Comparison of ENCODE assay signal across 8 cellular contexts in genomic region chr5:181246276-181247050, GRCh38. TPM values are rescaled to one million over a fixed set of nuclear protein-coding genes. Genes with fewer than 3 reads are reported as not detected.
DNase-seq lines count a peak whose midpoint lies in the region; ATAC-seq and TF ChIP-seq lines count a peak whose summit lies in the region.

No MANE protein-coding gene starts in this region.

- intact Hi-C loops in MCF 10A (cut with micrococcal nuclease) = loop anchor here (2.0 kb wide), 2 partner anchors 14 to 64 kb away; partner anchors contain the start of gene TRIM52

- H3K9me3 Mint-ChIP-seq in MCF 10A (ENCODE audit: unreplicated experiment) = no peaks in the 10 kb centered on the region

- peaks cover 47% of the 10 kb centered on the region for H3K36me3 Mint-ChIP-seq in MCF 10A (ENCODE audit: insufficient read depth, unreplicated experiment)

- ATAC-seq in HG02885 (IDR thresholded peaks at IDR 0.05; ENCODE audit: poor library complexity, unreplicated experiment) (peak; percentile 50), SK-N-SH treated with all-trans-retinoic acid at 6 μM for 48 hours (peak; percentile 78)

- CTCF ChIA-PET in MCF 10A (lab: Yijun Ruan, JAX) = interaction anchor here (1.1 kb wide), 1 partner anchor 55 kb away, joined by 3 read pairs; no protein-coding TSS in a partner anchor

- POLR2A ChIA-PET in MCF 10A (lab: Yijun Ruan, JAX) = interaction anchor here (0.6 to 19.6 kb wide), 18 partner anchors 10 to 416 kb away, joined by 3 to 476 read pairs (median 4); partner anchors contain the start of genes TRIM41, TRIM52, TRIM7 and ZFP62

- H3K4me3 Mint-ChIP-seq in MCF 10A (ENCODE audit: unreplicated experiment) = peak overlapping the region; percentile 99

- no peaks in the 10 kb centered on the region for H3K27me3 Mint-ChIP-seq in MCF 10A (ENCODE audit: insufficient read depth, unreplicated experiment)

- H3K27ac Mint-ChIP-seq in MCF 10A (ENCODE audit: low read depth, unreplicated experiment) = peak overlapping the region; percentile 99

- H3K4me1 Mint-ChIP-seq in MCF 10A (ENCODE audit: insufficient read depth, unreplicated experiment) = peaks cover 62% of the 10 kb centered on the region

- DNase-seq in MCF 10A (ENCODE audit: unreplicated experiment) (peak; percentile 95), inferior parietal cortex (ENCODE audit: extremely low spot score) (peak; percentile 83), NCI-H2171 (lab: John Stamatoyannopoulos, UW) (no peak), NCI-H82 treated with DMSO at 0.1 percent for 48 hours (lab: John Stamatoyannopoulos, UW; ENCODE audit: unreplicated experiment) (no peak)
- peak; percentile 74 to 87 (median 76) for DNase-seq in stimulated activated CD4-positive, alpha-beta T cell treated with anti-CD3 and anti-CD28 coated beads, Interleukin-12 subunit alpha, Interleukin-12 subunit beta, amount 100 ng/mL, for 48 hours (ENCODE audit: low read depth in 2 of 3, low spot score in 1 of 3)

- TF ChIP-seq CTCF in GM12875 (IDR thresholded peaks at IDR 0.05; ENCODE audit: borderline replicate concordance, insufficient read depth, low read depth, low read length) = no peak
- no peak for TF ChIP-seq CTCF in MCF 10A (IDR thresholded peaks at IDR 0.05; ENCODE audit: unreplicated experiment)

- H3K4me3 ChIP-seq in GM12875 (ENCODE audit: low read depth, low read length) = peak overlapping the region; percentile 78

- BruUV-seq in MCF 10A (replicated peaks; lab: Mats Ljungman, UMichigan) = TSS peak; percentile 23

TF ChIP-seq in SK-N-SH treated with all-trans-retinoic acid at 6 μM for 48 hours, 23 proteins besides CTCF, POLR2A, EP300 and RAD21:
- TF ChIP-seq TCF4 (CRISPR knock-in tag; IDR thresholded peaks at IDR 0.05; ENCODE audit: borderline replicate concordance) = no peak
- TF ChIP-seq TOX (CRISPR knock-in tag; IDR thresholded peaks at IDR 0.05; ENCODE audit: borderline replicate concordance) = no peak
- TF ChIP-seq BACH2 (CRISPR knock-in tag; IDR thresholded peaks at IDR 0.05; ENCODE audit: borderline replicate concordance) = no peak
- TF ChIP-seq ZFP30 (CRISPR knock-in tag; IDR thresholded peaks at IDR 0.05) = no peak
- TF ChIP-seq ZFP3 (CRISPR knock-in tag; IDR thresholded peaks at IDR 0.05) = no peak
- TF ChIP-seq ISL1 (CRISPR knock-in tag; IDR thresholded peaks at IDR 0.05) = no peak
- TF ChIP-seq ZC3H10 (CRISPR knock-in tag; IDR thresholded peaks at IDR 0.05) = no peak
- TF ChIP-seq ZNF565 (CRISPR knock-in tag; conservative IDR thresholded peaks at IDR 0.05; ENCODE audit: low read depth) = no peak
- TF ChIP-seq SNAI2 (CRISPR knock-in tag; IDR thresholded peaks at IDR 0.05) = no peak
- no peak for TF ChIP-seq CSDC2 (CRISPR knock-in tag; IDR thresholded peaks at IDR 0.05)
- TF ChIP-seq ARNTL (CRISPR knock-in tag; IDR thresholded peaks at IDR 0.05; ENCODE audit: borderline replicate concordance, low read depth) = no peak
- TF ChIP-seq CREB5 (CRISPR knock-in tag; IDR thresholded peaks at IDR 0.05; ENCODE audit: low read depth) = no peak
- TF ChIP-seq TSHZ2 (CRISPR knock-in tag; IDR thresholded peaks at IDR 0.05) = no peak
- TF ChIP-seq RARB (CRISPR knock-in tag; IDR thresholded peaks at IDR 0.05) = no peak
- TF ChIP-seq GLIS3 (CRISPR knock-in tag; IDR thresholded peaks at IDR 0.05) = no peak
- no peak for TF ChIP-seq ESRRG (CRISPR knock-in tag; IDR thresholded peaks at IDR 0.05)
- no peak for TF ChIP-seq CSRNP3 (CRISPR knock-in tag; IDR thresholded peaks at IDR 0.05)
- no peak for TF ChIP-seq ZNF70 (CRISPR knock-in tag; IDR thresholded peaks at IDR 0.05)
TF ChIP-seq in SK-N-SH treated with all-trans-retinoic acid at 6 μM for 48 hours: peak in this region for 0.

RNA-seq across cellular contexts. Expression of gene RACK1, which starts 2.8 kb away (rescaled TPM):
- 2,995 and 4,050 TPM in 2 replicates for total RNA-seq in MCF 10A (2022)

RNA-seq across cellular contexts. Expression of gene TRIM52, which starts 14.5 kb away (rescaled TPM):
- total RNA-seq in MCF 10A (2022) = 12.5 and 16.1 TPM in 2 replicates

RNA-seq across cellular contexts. Expression of gene TRIM41, which starts 23.4 kb away (rescaled TPM):
- 42.8 and 49.4 TPM in 2 replicates for total RNA-seq in MCF 10A (2022)

RNA-seq across cellular contexts. Expression of gene TRIM7, which starts 41.5 kb away (rescaled TPM):
- total RNA-seq in MCF 10A (2022) = 26.3 and 27.0 TPM in 2 replicates

Comparison
In these comparisons a context has a peak if more than half of its experiments do, and no peak if none do; other contexts are left out.
1. DNase-seq: peak in MCF 10A (single experiment), inferior parietal cortex (single experiment) and stimulated activated CD4-positive, alpha-beta T cell treated with anti-CD3 and anti-CD28 coated beads, Interleukin-12 subunit alpha, Interleukin-12 subunit beta, amount 100 ng/mL, for 48 hours (3 of 3); none in NCI-H2171 (single experiment) and NCI-H82 treated with DMSO at 0.1 percent for 48 hours (single experiment).